Comparison of ENCODE assay signal across 20 cellular contexts in the genomic region with DNA sequence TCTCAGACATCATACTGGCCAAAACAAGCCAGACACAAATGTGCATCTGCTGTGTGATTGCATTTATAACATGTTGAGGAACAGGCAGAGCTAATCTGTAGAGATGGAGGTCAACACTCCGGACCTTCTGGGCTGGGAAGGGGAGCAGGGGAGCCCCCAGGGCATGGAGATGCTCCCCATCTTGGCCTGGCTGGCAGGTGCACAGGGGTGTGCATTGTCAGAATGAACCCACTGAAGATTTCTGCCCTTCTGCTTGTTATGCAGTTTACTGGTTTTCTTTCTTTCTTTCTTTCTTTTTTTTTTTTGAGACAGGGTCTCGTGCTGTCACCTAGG.
DNase-seq lines count a peak whose midpoint lies in the region; ATAC-seq, FAIRE-seq and TF ChIP-seq lines count a peak whose summit lies in the region.
"Had no signal": no experiment of that assay in that cellular context is flagged by ENCODE, and none has a peak within 500 bp of the region (broad histone marks: within the 10 kb centered on the region; RNA-seq: fewer than 3 reads in every experiment).

No MANE protein-coding gene starts in this region.

- H3K79me2 ChIP-seq in HepG2 (ENCODE audit: insufficient read depth, low read length) = peaks cover 73% of the 10 kb centered on the region

- POLR2A ChIA-PET in HepG2 (lab: Yijun Ruan, JAX) = interaction anchor here (1.5 kb wide), 1 partner anchor 9 kb away, joined by 5 read pairs; no protein-coding TSS in a partner anchor

- H3K4me1 ChIP-seq in HepG2 (ENCODE audit: insufficient read depth, low read length) (peaks cover 44% of the 10 kb centered on the region), right lobe of liver (peaks cover 0 to 7% (median 2%) of the 10 kb centered on the region in 4 donors), kidney (ENCODE audit: control insufficient read depth in 1 of 2, insufficient read depth in 1 of 2, low read depth in 1 of 2, low read length in 2 of 2) (peaks cover 6 to 13% of the 10 kb centered on the region in 2 donors), transverse colon (peaks cover 5 to 23% (median 16%) of the 10 kb centered on the region in 4 donors)

- peaks cover 23% of the 10 kb centered on the region for H3K4me1 Mint-ChIP-seq in T-helper 17 cell

- 86% methylated on average over 2 of the region's 2 CpGs for WGBS in HepG2 (ENCODE audit: low lambda C conversion rate)
- WGBS in right lobe of liver (ENCODE audit: insufficient coverage, low coverage, low lambda C conversion rate, missing lambda C conversion rate) = 50% methylated on average over 1 of the region's 2 CpGs
- 100% methylated on average over 2 of the region's 2 CpGs; no CpG with 5 or more reads in 1 of the 2 donors for WGBS in transverse colon (ENCODE audit: low coverage in 1 of 2), 2 donors

- TF ChIP-seq RAD21 in HepG2 (CRISPR knock-in tag; IDR thresholded peaks at IDR 0.05) = no peak

- TF ChIP-seq EP300 in HepG2 (IDR thresholded peaks at IDR 0.05; ENCODE audit: low read depth in 2 of 2, low read length in 2 of 2) = no peak
- no peak for TF ChIP-seq EP300 in HepG2 (CRISPR knock-in tag; IDR thresholded peaks at IDR 0.05; ENCODE audit: borderline replicate concordance)
- no peak for TF ChIP-seq EP300 in transverse colon (IDR thresholded peaks at IDR 0.05; ENCODE audit: low read depth)

- no peaks in the 10 kb centered on the region for H3K36me3 Mint-ChIP-seq in T-helper 17 cell (ENCODE audit: low read depth)

- no peaks in the 10 kb centered on the region for H3K27me3 Mint-ChIP-seq in T-helper 17 cell

- H3K27me3 ChIP-seq in HepG2 (ENCODE audit: control insufficient read depth in 1 of 2, insufficient read depth in 2 of 2, low read length in 2 of 2) (no peaks in the 10 kb centered on the region), right lobe of liver (no peaks in the 10 kb centered on the region), transverse colon (no peaks in the 10 kb centered on the region)
- H3K27me3 ChIP-seq: BLaER1, SJSA1 had no signal

- no peak overlapping the region for H3K4me3 Mint-ChIP-seq in T-helper 17 cell
- H3K4me3 Mint-ChIP-seq: CD8-positive, alpha-beta T cell had no signal

- in situ Hi-C loops in HepG2 (cut with HindIII; ENCODE audit: extremely low pct_ligation_motif_present, low pct_unique_long_range_greater_than_20kb) = no loop called here
- in situ Hi-C loops in transverse colon (cut with MboI; ENCODE audit: low pct_ligation_motif_present in 1 of 4, low pct_unique_long_range_greater_than_20kb in 1 of 4, low sequenced_read_pairs in 3 of 4) = no loop called here

- intact Hi-C loops in HepG2 (cut with micrococcal nuclease; ENCODE audit: unreplicated experiment) = no loop called here
- intact Hi-C loops in right lobe of liver (cut with DNase I) = no loop called here
- intact Hi-C loops in kidney (cut with DNase I) = no loop called here
- intact Hi-C loops in transverse colon (cut with DNase I; ENCODE audit: low total_unique reads) = no loop called here
- intact Hi-C loops in left colon (cut with DNase I, micrococcal nuclease) = no loop called here

- peaks cover 76% of the 10 kb centered on the region for H4K20me1 ChIP-seq in HepG2 (ENCODE audit: insufficient read depth, low read length)

- H3K27ac Mint-ChIP-seq in T-helper 17 cell = peak overlapping the region; percentile 53
- H3K27ac Mint-ChIP-seq: CD8-positive, alpha-beta T cell had no signal

- FAIRE-seq in HepG2 (lab: Jason Lieb, UNC) = no peak
- FAIRE-seq in kidney (lab: Jason Lieb, UNC) = no peak
- FAIRE-seq: A204.1, GM12878, K562 had no signal

- CTCF ChIA-PET in HepG2 (lab: Yijun Ruan, JAX; ENCODE audit: low intra/inter-chr PET ratio, low total read pairs) = no interaction called here

- H3K4me3 ChIP-seq in HepG2 (replicated peaks in 1 of 3; ENCODE audit: insufficient read depth in 1 of 3, low read depth in 2 of 3, low read length in 3 of 3) (no peak overlapping the region), right lobe of liver (no peak overlapping the region), kidney (ENCODE audit: low read length in 2 of 2) (no peak overlapping the region), transverse colon (no peak overlapping the region)
- H3K4me3 ChIP-seq: BLaER1, GM12878, K562, SJSA1 had no signal

- TF ChIP-seq POLR2A in HepG2 (IDR thresholded peaks at IDR 0.05; ENCODE audit: insufficient read depth in 1 of 2, low read depth in 2 of 2, low read length in 2 of 2) (no peak), right lobe of liver (IDR thresholded peaks at IDR 0.05) (no peak), transverse colon (IDR thresholded peaks at IDR 0.05) (no peak)

- DNase-seq in HepG2 (ENCODE audit: low spot score) (no peak), right lobe of liver (no peak), T-helper 17 cell (no peak), kidney (peak; percentile 21), transverse colon (no peak), RPMI8226 (no peak), left colon (no peak)
- DNase-seq: Calu3; CD8-positive, alpha-beta T cell; DMS53; EL; NCI-H1694; NCI-H748 treated with DMSO at 0.1 percent for 48 hours; PC-3 had no signal

- H3K9me3 ChIP-seq in HepG2 (ENCODE audit: low read length) (no peaks in the 10 kb centered on the region), right lobe of liver (no peaks in the 10 kb centered on the region), T-helper 17 cell (ENCODE audit: control insufficient read depth, low read length, poor library complexity, severe bottlenecking) (no peaks in the 10 kb centered on the region), kidney (ENCODE audit: control insufficient read depth in 1 of 2, low read length in 2 of 2) (no peaks in the 10 kb centered on the region), transverse colon (no peaks in the 10 kb centered on the region)
- H3K9me3 ChIP-seq: BLaER1, SJSA1 had no signal

- BruUV-seq in HepG2 (replicated peaks; lab: Mats Ljungman, UMichigan) = no TSS peak

- H3K27ac ChIP-seq in HepG2 (ENCODE audit: extremely low read length, insufficient read depth, low read length) (peak overlapping the region; percentile 7), right lobe of liver (no peak overlapping the region), kidney (ENCODE audit: low read depth in 2 of 2, low read length in 2 of 2) (no peak overlapping the region), transverse colon (peak overlapping the region in 3 of 4 donors; percentile 52 to 68 (median 53))
- H3K27ac ChIP-seq: BLaER1, SJSA1 had no signal

- H2AFZ ChIP-seq in HepG2 (ENCODE audit: low read length) = no peak overlapping the region

- H3K36me3 ChIP-seq in HepG2 (replicated peaks in 1 of 2; ENCODE audit: control insufficient read depth in 1 of 2, insufficient read depth in 2 of 2, low read length in 2 of 2) (peaks cover 5 to 28% of the 10 kb centered on the region in 2 experiments; a peak in 4 of 5 replicates), right lobe of liver (no peaks in the 10 kb centered on the region), kidney (ENCODE audit: control insufficient read depth in 1 of 2, insufficient read depth in 2 of 2, low read length in 2 of 2) (no peaks in the 10 kb centered on the region), transverse colon (no peaks in the 10 kb centered on the region)
- H3K36me3 ChIP-seq: SJSA1 had no signal

- no peak for TF ChIP-seq CTCF in HepG2 (CRISPR knock-in tag; IDR thresholded peaks at IDR 0.05)
- no peak for TF ChIP-seq CTCF in right lobe of liver (IDR thresholded peaks at IDR 0.05)
- TF ChIP-seq CTCF in kidney (IDR thresholded peaks at IDR 0.05; ENCODE audit: borderline replicate concordance, extremely low read depth, insufficient read depth) = no peak
- TF ChIP-seq CTCF in transverse colon (IDR thresholded peaks at IDR 0.05) = no peak

- ATAC-seq in HepG2 (peak; percentile 5; the same call in 1 of the 3 replicates), right lobe of liver (no peak), T-helper 17 cell (no peak), left colon (no peak), GM18867 (IDR thresholded peaks at IDR 0.05; ENCODE audit: unreplicated experiment) (no peak)
- ATAC-seq: CD8-positive, alpha-beta T cell; GM12878; K562; PC-3 had no signal

- H3K4me2 ChIP-seq in HepG2 (ENCODE audit: low read depth, low read length) = no peak overlapping the region
- H3K4me2 ChIP-seq: BLaER1 had no signal

- H3K9ac ChIP-seq in HepG2 (ENCODE audit: insufficient read depth, low read depth, low read length) = no peak overlapping the region
- no peak overlapping the region for H3K9ac ChIP-seq in kidney (ENCODE audit: low read length in 2 of 2)
- H3K9ac ChIP-seq: BLaER1 had no signal

Comparison
In these comparisons a context has a peak if more than half of its experiments do, and no peak if none do; other contexts are left out.
1. H3K27ac ChIP-seq: peak in HepG2 (single experiment) and transverse colon (3 of 4); none in right lobe of liver (0 of 3) and kidney (0 of 2).